ENCODE assay signal across 20 cellular contexts in the genomic region with DNA sequence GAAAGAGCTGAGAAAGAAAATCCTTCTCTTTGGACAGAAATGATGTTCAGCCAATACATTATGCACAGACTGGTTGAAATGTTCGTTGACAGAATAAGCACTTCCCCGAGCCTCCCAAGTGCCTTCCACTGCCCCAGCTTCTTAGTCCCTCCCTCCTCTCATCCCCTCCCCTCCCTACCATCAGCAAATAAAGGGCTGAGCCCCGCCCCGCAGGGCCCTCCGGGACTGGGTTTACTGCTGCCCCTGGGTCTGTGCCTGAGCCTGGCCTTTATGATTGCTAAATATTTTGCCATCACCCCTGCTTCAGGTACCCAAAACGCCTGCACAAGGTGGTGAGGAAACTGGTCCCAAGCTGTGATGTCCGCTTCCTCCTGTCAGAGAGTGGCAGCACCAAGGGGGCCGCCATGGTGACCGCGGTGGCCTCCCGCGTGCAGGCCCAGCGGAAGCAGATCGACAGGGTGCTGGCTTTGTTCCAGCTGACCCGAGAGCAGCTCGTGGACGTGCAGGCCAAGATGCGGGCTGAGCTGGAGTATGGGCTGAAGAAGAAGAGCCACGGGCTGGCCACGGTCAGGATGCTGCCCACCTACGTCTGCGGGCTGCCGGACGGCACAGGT. TPM values are rescaled to one million over a fixed set of nuclear protein-coding genes. Genes with fewer than 3 reads are reported as not detected.
"Had no signal": no experiment of that assay in that cellular context is flagged by ENCODE, and none has a peak within 500 bp of the region (broad histone marks: within the 10 kb centered on the region; RNA-seq: fewer than 3 reads in every experiment).

No MANE protein-coding gene starts in this region.

- DNase-seq: foreskin melanocyte; head of caudate nucleus; left colon; left ventricle myocardium superior; mesendoderm; naive B cell; sigmoid colon; stimulated activated CD4-positive, alpha-beta T cell treated with anti-CD3 and anti-CD28 coated beads, Interleukin-2, amount 100 ng/mL, for 24 hours; stimulated activated naive CD4-positive, alpha-beta T cell; stomach; transverse colon had no signal

- H3K27ac Mint-ChIP-seq: nephron had no signal

- H3K4me2 ChIP-seq: hepatocyte had no signal

- H3K4me1 ChIP-seq: sigmoid colon, stomach, transverse colon had no signal

- H2AFZ ChIP-seq: hepatocyte had no signal

- H3K36me3 Mint-ChIP-seq: naive B cell had no signal

- H3K27me3 ChIP-seq: hepatocyte, neutrophil, sigmoid colon, stomach, transverse colon had no signal

- H3K27ac ChIP-seq: hepatocyte, neutrophil, sigmoid colon, skin epidermis, stomach, thoracic aorta, transverse colon had no signal

- H3K4me3 Mint-ChIP-seq: naive B cell, nephron had no signal

- H3K4me1 Mint-ChIP-seq: naive B cell, nephron had no signal

- H3K36me3 ChIP-seq: neutrophil, sigmoid colon, stomach, thoracic aorta, transverse colon had no signal

- H3K27me3 Mint-ChIP-seq: naive B cell had no signal

- FAIRE-seq: endothelial cell of umbilical vein had no signal

- ATAC-seq: left colon, left ventricle myocardium superior had no signal

- H3K9me3 ChIP-seq: neutrophil, sigmoid colon, stomach, thoracic aorta, transverse colon had no signal

- H3K79me2 ChIP-seq: hepatocyte had no signal

- H3K4me3 ChIP-seq: hepatocyte, sigmoid colon, skin epidermis, stomach, thoracic aorta, transverse colon had no signal

RNA-seq across cellular contexts. Expression of a gene that starts 28.1 kb away (rescaled TPM):
- total RNA-seq: endothelial cell of umbilical vein, left ventricle myocardium superior, lung microvascular endothelial cell, pulmonary artery endothelial cell, sigmoid colon, urinary bladder had no signal
- polyA plus RNA-seq: endothelial cell of umbilical vein had no signal
